In the genomic region with DNA sequence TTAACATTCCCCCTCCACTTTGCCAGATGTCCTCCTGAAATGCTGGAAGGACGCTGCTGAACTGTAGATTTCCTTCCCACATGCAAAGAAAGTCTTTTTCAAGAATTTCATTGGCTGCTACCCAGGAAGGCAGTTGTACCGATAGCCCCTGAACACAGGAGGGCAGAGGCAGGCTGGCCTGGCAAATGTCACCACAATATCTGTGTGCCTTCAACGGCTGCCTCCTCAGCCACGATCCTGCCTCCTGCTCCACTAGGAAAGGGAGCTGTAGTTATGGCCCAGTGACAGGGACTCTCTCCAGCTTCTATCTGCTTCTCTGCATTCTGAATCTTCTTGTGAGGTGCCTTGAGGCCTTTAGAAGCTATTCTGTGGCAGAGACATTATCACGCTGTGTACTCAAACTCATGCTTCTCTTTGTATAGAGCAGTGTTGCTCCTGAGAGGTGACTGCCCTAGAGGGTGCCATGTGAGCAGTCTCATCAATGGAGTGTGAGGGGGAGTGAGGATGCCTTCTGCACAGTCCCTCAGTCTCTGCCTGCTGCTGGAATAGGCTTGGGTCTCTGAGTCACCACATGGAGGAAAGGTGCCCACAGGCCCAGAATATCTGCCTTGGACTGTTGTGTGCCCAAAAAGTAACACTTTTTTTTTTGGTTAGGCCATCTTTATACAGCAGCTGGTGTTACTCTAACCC, we compare ENCODE assay signal across 9 cellular contexts.
DNase-seq lines count a peak whose midpoint lies in the region; ATAC-seq lines count a peak whose summit lies in the region.
"Had no signal": no experiment of that assay in that cellular context is flagged by ENCODE, and none has a peak within 500 bp of the region (broad histone marks: within the 10 kb centered on the region; RNA-seq: fewer than 3 reads in every experiment).

No MANE protein-coding gene starts in this region.

- H3K36me3 Mint-ChIP-seq in stimulated activated naive B cell treated with anti-CD40 and anti-IgM and Interleukin-4, amounts not matched to agents 10 μg/mL and 1 μg/mL and 100 μg/mL, for 72 hours, result no peaks in the 10 kb centered on the region

- H3K36me3 ChIP-seq in iPS DF 6.9 (ENCODE audit: control insufficient read depth, insufficient read depth, low read length), result no peaks in the 10 kb centered on the region
- H3K36me3 ChIP-seq: neutrophil had no signal

- no peak overlapping the region for H3K27ac Mint-ChIP-seq in stimulated activated naive B cell treated with anti-CD40 and anti-IgM and Interleukin-4, amounts not matched to agents 10 μg/mL and 1 μg/mL and 100 μg/mL, for 72 hours

- H3K4me3 Mint-ChIP-seq in stimulated activated naive B cell treated with anti-CD40 and anti-IgM and Interleukin-4, amounts not matched to agents 10 μg/mL and 1 μg/mL and 100 μg/mL, for 72 hours, result no peak overlapping the region

- ATAC-seq in GM21529 (IDR thresholded peaks at IDR 0.05; ENCODE audit: unreplicated experiment), result peak; percentile 65
- peak; percentile 26 to 37 for ATAC-seq in stimulated activated naive B cell treated with anti-CD40 and anti-IgM and Interleukin-4, amounts not matched to agents 10 μg/mL and 1 μg/mL and 100 μg/mL, for 72 hours (replicated peaks)
- no peak for ATAC-seq in HG03342 (IDR thresholded peaks at IDR 0.05; ENCODE audit: unreplicated experiment)

- H3K27ac ChIP-seq in iPS DF 6.9 (ENCODE audit: low read length), result no peak overlapping the region
- H3K27ac ChIP-seq: neutrophil had no signal

- peak; percentile 47 for DNase-seq in DMS153 treated with DMSO at 0.1 percent for 48 hours (lab: John Stamatoyannopoulos, UW; ENCODE audit: unreplicated experiment)
- DNase-seq in NCI-H1930 (lab: John Stamatoyannopoulos, UW), result peak; percentile 37 to 45
- peak in 51 of 58 donors; percentile 13 to 78 (median 54) for DNase-seq in anterior cingulate cortex (lab: John Stamatoyannopoulos, UW)
- peak; percentile 54 for DNase-seq in iPS DF 6.9 (ENCODE audit: low read depth, low spot score)
- no peak for DNase-seq in stimulated activated naive B cell treated with anti-CD40 and anti-IgM and Interleukin-4, amounts not matched to agents 10 μg/mL and 1 μg/mL and 100 μg/mL, for 72 hours
- DNase-seq in NCI-H128 (lab: John Stamatoyannopoulos, UW; ENCODE audit: unreplicated experiment), result no peak

- no peaks in the 10 kb centered on the region for H3K27me3 ChIP-seq in iPS DF 6.9 (ENCODE audit: control insufficient read depth, insufficient read depth, low read length)

- H3K4me1 Mint-ChIP-seq in stimulated activated naive B cell treated with anti-CD40 and anti-IgM and Interleukin-4, amounts not matched to agents 10 μg/mL and 1 μg/mL and 100 μg/mL, for 72 hours, result peaks cover 10% of the 10 kb centered on the region in 2 donors

- H3K4me1 ChIP-seq in iPS DF 6.9 (ENCODE audit: control insufficient read depth, insufficient read depth, low read length), result no peaks in the 10 kb centered on the region

- H3K27me3 Mint-ChIP-seq in stimulated activated naive B cell treated with anti-CD40 and anti-IgM and Interleukin-4, amounts not matched to agents 10 μg/mL and 1 μg/mL and 100 μg/mL, for 72 hours, result peaks cover 4 to 17% of the 10 kb centered on the region in 2 donors

- H3K4me3 ChIP-seq in iPS DF 6.9 (ENCODE audit: low read length), result no peak overlapping the region

- H3K9me3 Mint-ChIP-seq in stimulated activated naive B cell treated with anti-CD40 and anti-IgM and Interleukin-4, amounts not matched to agents 10 μg/mL and 1 μg/mL and 100 μg/mL, for 72 hours, result no peaks in the 10 kb centered on the region

- no CpG with 5 or more reads among the region's 5 CpGs for WGBS in iPS DF 6.9 (ENCODE audit: insufficient coverage, insufficient read length)

- H3K9me3 ChIP-seq in iPS DF 6.9 (ENCODE audit: control insufficient read depth, insufficient read depth, low read length), result no peaks in the 10 kb centered on the region
- H3K9me3 ChIP-seq: neutrophil had no signal

Comparison
In these comparisons a context has a peak if more than half of its experiments do, and no peak if none do; other contexts are left out.
1. DNase-seq: peak in DMS153 treated with DMSO at 0.1 percent for 48 hours (single experiment), NCI-H1930 (2 of 2), anterior cingulate cortex (51 of 58) and iPS DF 6.9 (single experiment); none in stimulated activated naive B cell treated with anti-CD40 and anti-IgM and Interleukin-4, amounts not matched to agents 10 μg/mL and 1 μg/mL and 100 μg/mL, for 72 hours (single experiment) and NCI-H128 (single experiment).